In the genomic region with DNA sequence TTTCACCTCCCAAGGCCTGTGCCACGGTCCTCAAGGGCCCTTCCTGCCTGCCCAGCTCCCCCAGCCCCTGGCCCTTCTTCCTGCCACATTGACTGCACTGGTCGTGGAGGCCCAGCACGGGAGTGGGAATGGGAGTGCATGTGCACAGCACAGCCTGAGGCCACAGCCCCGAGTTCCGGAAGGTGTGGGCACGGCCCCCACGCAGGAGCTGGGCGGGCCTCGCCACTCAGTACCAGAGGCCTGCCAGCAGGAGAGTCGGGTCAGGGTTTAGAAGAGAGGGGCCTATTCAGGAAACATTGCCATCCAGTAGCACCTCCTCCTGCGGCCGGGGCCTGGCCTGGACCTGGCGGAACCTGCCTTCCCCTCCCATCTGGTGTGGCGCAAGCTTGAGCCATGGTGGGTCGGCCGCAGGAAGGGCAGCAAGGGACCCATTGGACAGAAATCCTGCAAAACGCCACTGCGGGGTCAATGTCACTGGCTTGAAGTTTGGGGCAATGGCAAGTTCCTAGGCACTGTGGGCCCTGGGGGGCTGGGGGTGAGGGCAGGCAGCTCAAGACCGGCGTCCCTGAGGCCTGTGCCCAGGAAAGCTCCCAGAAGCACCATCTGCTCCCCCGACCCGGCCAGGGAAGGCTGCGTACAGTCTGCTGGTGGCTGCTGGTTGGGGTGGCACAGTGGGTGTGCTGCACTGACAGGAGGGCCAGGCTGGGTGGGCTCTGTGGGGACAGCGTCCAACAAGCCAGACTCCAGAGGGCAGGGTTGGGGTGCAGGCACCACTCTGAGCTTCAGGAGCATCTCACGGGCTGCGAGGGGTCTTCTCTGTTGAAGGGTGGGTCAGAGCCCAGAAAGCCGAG, we compare ENCODE assay signal across 1 cellular context.
A peak's percentile ranks its signal among the peaks of the same experiment; 100 is the strongest.
TF ChIP-seq lines count a peak whose summit lies in the region.

No MANE protein-coding gene starts in this region.

TF ChIP-seq in K562, 482 proteins besides CTCF, POLR2A, EP300 and RAD21:
- TF ChIP-seq NR1H2 (CRISPR knock-in tag; IDR thresholded peaks at IDR 0.05) (no peak), TFAM (CRISPR knock-in tag; conservative IDR thresholded peaks at IDR 0.05) (no peak), ZC3H4 (CRISPR knock-in tag; IDR thresholded peaks at IDR 0.05; ENCODE audit: borderline replicate concordance) (peak; percentile 38; the same call in 1 of the 2 replicates), ZNF766 (CRISPR knock-in tag; conservative IDR thresholded peaks at IDR 0.05) (no peak), DMBX1 (CRISPR knock-in tag; IDR thresholded peaks at IDR 0.05; ENCODE audit: borderline replicate concordance) (no peak), ZNF408 (CRISPR knock-in tag; IDR thresholded peaks at IDR 0.05; ENCODE audit: low read depth) (no peak), GATAD2B (IDR thresholded peaks at IDR 0.05; ENCODE audit: borderline replicate concordance) (no peak)
